Comparison of ENCODE assay signal across 10 cellular contexts in the genomic region with DNA sequence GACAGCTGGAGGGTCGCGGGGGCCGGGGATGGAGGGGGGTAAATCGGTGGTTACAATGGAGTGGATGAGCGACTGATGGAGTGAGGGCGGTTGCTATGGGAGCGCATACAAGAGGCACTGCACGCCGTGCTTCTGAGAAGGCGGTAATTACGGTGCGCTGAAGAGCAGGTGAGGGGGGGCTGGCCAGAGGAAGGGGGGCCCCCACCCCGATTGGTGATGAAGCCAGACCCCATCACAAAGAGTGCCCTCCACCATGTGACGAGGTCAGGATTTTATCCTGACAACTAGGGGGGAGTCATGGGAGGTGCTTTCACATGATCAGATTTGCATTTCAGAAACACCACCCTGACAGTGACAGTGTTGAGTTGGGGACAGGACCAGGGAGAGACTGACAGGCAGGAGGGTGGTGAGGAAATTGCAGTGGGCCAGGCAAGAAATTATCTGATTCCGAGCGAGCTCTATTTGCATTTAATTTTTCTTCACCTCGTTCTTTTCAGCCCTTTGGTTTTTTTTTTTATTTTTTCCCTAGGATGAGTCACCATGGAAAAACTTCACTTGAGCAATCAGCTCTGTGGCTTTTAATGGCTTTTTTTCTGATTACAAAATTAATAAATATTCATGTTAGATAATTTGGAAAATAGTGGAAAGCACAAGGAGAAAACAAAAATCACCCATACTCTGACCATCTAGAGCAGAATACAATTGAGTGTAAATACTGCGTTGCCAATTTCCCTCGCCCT. TPM values are rescaled to one million over a fixed set of nuclear protein-coding genes. Genes with fewer than 3 reads are reported as not detected.
DNase-seq lines count a peak whose midpoint lies in the region; ATAC-seq, FAIRE-seq and TF ChIP-seq lines count a peak whose summit lies in the region.
"Had no signal": no experiment of that assay in that cellular context is flagged by ENCODE, and none has a peak within 500 bp of the region (broad histone marks: within the 10 kb centered on the region; RNA-seq: fewer than 3 reads in every experiment).

No MANE protein-coding gene starts in this region.

- H3K18ac ChIP-seq in mesendoderm (ENCODE audit: low read length) = no peak overlapping the region

- 71 to 75% methylated on average over 16 to 18 of the region's 19 CpGs for WGBS in mesodermal cell (ENCODE audit: insufficient coverage in 2 of 2), 2 experiments
- WGBS in mesendoderm (ENCODE audit: extremely low coverage, insufficient coverage, low lambda C conversion rate) = no CpG with 5 or more reads among the region's 19 CpGs

- no peak for FAIRE-seq in bronchial epithelial cell (lab: Jason Lieb, UNC)

- no peaks in the 10 kb centered on the region for H3K27me3 ChIP-seq in A673 (replicated peaks; ENCODE audit: insufficient read depth, low read depth, low read length, poor library complexity)
- no peaks in the 10 kb centered on the region for H3K27me3 ChIP-seq in bronchial epithelial cell (ENCODE audit: control insufficient read depth, insufficient read depth, low read length)
- H3K27me3 ChIP-seq in mesendoderm (ENCODE audit: insufficient read depth, low read length, poor library complexity) = no peaks in the 10 kb centered on the region

- H3K9me3 ChIP-seq in A673 (ENCODE audit: low read depth, low read length, poor library complexity, severe bottlenecking) (no peaks in the 10 kb centered on the region), mesodermal cell (ENCODE audit: control insufficient read depth, low read length) (no peaks in the 10 kb centered on the region)

- H2BK15ac ChIP-seq in mesendoderm (replicated peaks; ENCODE audit: low read depth) = no peak overlapping the region

- no peak overlapping the region for H3K23ac ChIP-seq in mesendoderm (ENCODE audit: low read length)

- TF ChIP-seq CTCF in A673 (conservative IDR thresholded peaks at IDR 0.05; ENCODE audit: low read depth, low read length) (no peak), bronchial epithelial cell (IDR thresholded peaks at IDR 0.05; ENCODE audit: insufficient read depth, low read length, severe bottlenecking) (no peak)

- H3K4me3 ChIP-seq in A673 (ENCODE audit: low read depth, low read length, poor library complexity, severe bottlenecking) (no peak overlapping the region), bronchial epithelial cell (ENCODE audit: low read depth, low read length) (peak overlapping the region; percentile 23), mesodermal cell (ENCODE audit: extremely low read depth, insufficient read depth, low read length, poor library complexity, severe bottlenecking) (no peak overlapping the region), mesendoderm (ENCODE audit: low read length) (no peak overlapping the region)

- no peak overlapping the region for H3K4me2 ChIP-seq in mesendoderm (ENCODE audit: low read length)

- no TSS peak for BruUV-seq in A673 (replicated peaks; lab: Mats Ljungman, UMichigan)

- intact Hi-C loops in A673 (cut with micrococcal nuclease; ENCODE audit: unreplicated experiment) = loop anchor here (2.0 kb wide), 1 partner anchor 74 kb away; no protein-coding TSS in a partner anchor

- H3K79me2 ChIP-seq in mesendoderm (ENCODE audit: control insufficient read depth, insufficient read depth, low read length) = no peaks in the 10 kb centered on the region

- no peak overlapping the region for H3K4ac ChIP-seq in mesendoderm (ENCODE audit: low read depth, low read length)

- ATAC-seq in GM18868 (IDR thresholded peaks at IDR 0.05; ENCODE audit: unreplicated experiment) = no peak

- no peak overlapping the region for H4K8ac ChIP-seq in mesendoderm (ENCODE audit: low read depth, low read length)

- no peak overlapping the region for H3K27ac ChIP-seq in A673 (ENCODE audit: low read depth, low read length, poor library complexity, severe bottlenecking)
- peak overlapping the region; percentile 58 for H3K27ac ChIP-seq in mesodermal cell (ENCODE audit: low read depth, low read length, severe bottlenecking)
- no peak overlapping the region for H3K27ac ChIP-seq in mesendoderm (ENCODE audit: low read depth, low read length)
- H3K27ac ChIP-seq: C4-2B had no signal

- CTCF ChIA-PET in A673 (lab: Charles Lee) = no interaction called here

- H3K9ac ChIP-seq in mesendoderm (ENCODE audit: low read length) = no peak overlapping the region

- no peak overlapping the region for H2BK120ac ChIP-seq in mesendoderm (ENCODE audit: low read depth, low read length)

- no peak overlapping the region for H2BK5ac ChIP-seq in mesendoderm (ENCODE audit: low read length)

- DNase-seq in A673 (ENCODE audit: low spot score) = peak; percentile 31
- peak; percentile 92 for DNase-seq in NCI-H1436 treated with DMSO at 0.1 percent for 48 hours (lab: John Stamatoyannopoulos, UW)
- peak; percentile 65 for DNase-seq in bronchial epithelial cell (ENCODE audit: low read depth)
- no peak for DNase-seq in DMS114 treated with DMSO at 0.1 percent for 48 hours (lab: John Stamatoyannopoulos, UW; ENCODE audit: unreplicated experiment)
- no peak for DNase-seq in activated CD4-positive, alpha-beta T cell treated with anti-CD3 and anti-CD28 coated beads for 4 hours
- no peak for DNase-seq in mesendoderm

- H3K79me1 ChIP-seq in mesendoderm (ENCODE audit: low read length) = no peaks in the 10 kb centered on the region

- H3K4me1 ChIP-seq in A673 (ENCODE audit: insufficient read depth, low read length, poor library complexity, severe bottlenecking) (peaks cover 18% of the 10 kb centered on the region), mesodermal cell (ENCODE audit: control insufficient read depth, insufficient read depth, low read length, poor library complexity, severe bottlenecking) (peaks cover 46% of the 10 kb centered on the region), mesendoderm (ENCODE audit: control insufficient read depth, low read depth, low read length) (peaks cover 11% of the 10 kb centered on the region)

- no peak overlapping the region for H2AK5ac ChIP-seq in mesendoderm (ENCODE audit: low read length)

- H4K5ac ChIP-seq in mesendoderm (ENCODE audit: low read length) = no peak overlapping the region

- H3K36me3 ChIP-seq in A673 (ENCODE audit: insufficient read depth, low read length, poor library complexity, severe bottlenecking) = no peaks in the 10 kb centered on the region
- no peaks in the 10 kb centered on the region for H3K36me3 ChIP-seq in bronchial epithelial cell (ENCODE audit: control insufficient read depth, insufficient read depth, low read length)
- no peaks in the 10 kb centered on the region for H3K36me3 ChIP-seq in mesodermal cell (ENCODE audit: control insufficient read depth, insufficient read depth, low read length)
- H3K36me3 ChIP-seq in mesendoderm (ENCODE audit: control insufficient read depth, insufficient read depth, low read length) = no peaks in the 10 kb centered on the region

- POLR2A ChIA-PET in A673 (lab: Charles Lee; ENCODE audit: low non-redundant PET) = no interaction called here

- no peak overlapping the region for H3K56ac ChIP-seq in mesendoderm (ENCODE audit: low read length)

RNA-seq across cellular contexts. Expression of a gene that starts 7.9 kb away (rescaled TPM):
- total RNA-seq in A673 (2021) = not detected in 2 replicates
- total RNA-seq in bronchial epithelial cell = 0.13 TPM in 1 of 2 replicates, not detected in the other
- polyA plus RNA-seq in mesodermal cell (2013, experiment 1 of 2) = not detected
- polyA plus RNA-seq in mesodermal cell (2013, experiment 2 of 2) = not detected
- not detected for polyA plus RNA-seq in mesendoderm (2013, experiment 1 of 2)
- 0.07 TPM for polyA plus RNA-seq in mesendoderm (2013, experiment 2 of 2)

RNA-seq across cellular contexts. Expression of a gene that starts 27.8 kb away (rescaled TPM):
- total RNA-seq in A673 (2021) = not detected in 2 replicates
- total RNA-seq in bronchial epithelial cell = not detected in 2 replicates
- 1.00 TPM for polyA plus RNA-seq in mesodermal cell (2013, experiment 1 of 2)
- polyA plus RNA-seq in mesodermal cell (2013, experiment 2 of 2) = 1.3 TPM
- not detected for polyA plus RNA-seq in mesendoderm (2013, experiment 1 of 2)
- polyA plus RNA-seq in mesendoderm (2013, experiment 2 of 2) = not detected
- total RNA-seq: T-helper 2 cell treated with Interferon-gamma antibody and Interleukin-4, amounts not matched to agents 100 ng/mL and 5 ng/mL, for 36 hours had no signal

RNA-seq across cellular contexts. Expression of a gene that starts 59.5 kb away (rescaled TPM):
- 0.35 TPM in 1 of 2 replicates, not detected in the other for total RNA-seq in A673 (2021)
- total RNA-seq in bronchial epithelial cell = 5.3 and 5.6 TPM in 2 replicates
- polyA plus RNA-seq in mesodermal cell (2013, experiment 1 of 2) = 6.6 TPM
- 6.3 TPM for polyA plus RNA-seq in mesodermal cell (2013, experiment 2 of 2)
- polyA plus RNA-seq in mesendoderm (2013, experiment 1 of 2) = not detected
- polyA plus RNA-seq in mesendoderm (2013, experiment 2 of 2) = not detected
- total RNA-seq: T-helper 2 cell treated with Interferon-gamma antibody and Interleukin-4, amounts not matched to agents 100 ng/mL and 5 ng/mL, for 36 hours had no signal

Comparison
In these comparisons a context has a peak if more than half of its experiments do, and no peak if none do; other contexts are left out.
1. DNase-seq: peak in A673 (single experiment), NCI-H1436 treated with DMSO at 0.1 percent for 48 hours (single experiment) and bronchial epithelial cell (single experiment); none in DMS114 treated with DMSO at 0.1 percent for 48 hours (single experiment), activated CD4-positive, alpha-beta T cell treated with anti-CD3 and anti-CD28 coated beads for 4 hours (0 of 2) and mesendoderm (single experiment).